1 cellular context compared by ENCODE assay signal in the genomic region with DNA sequence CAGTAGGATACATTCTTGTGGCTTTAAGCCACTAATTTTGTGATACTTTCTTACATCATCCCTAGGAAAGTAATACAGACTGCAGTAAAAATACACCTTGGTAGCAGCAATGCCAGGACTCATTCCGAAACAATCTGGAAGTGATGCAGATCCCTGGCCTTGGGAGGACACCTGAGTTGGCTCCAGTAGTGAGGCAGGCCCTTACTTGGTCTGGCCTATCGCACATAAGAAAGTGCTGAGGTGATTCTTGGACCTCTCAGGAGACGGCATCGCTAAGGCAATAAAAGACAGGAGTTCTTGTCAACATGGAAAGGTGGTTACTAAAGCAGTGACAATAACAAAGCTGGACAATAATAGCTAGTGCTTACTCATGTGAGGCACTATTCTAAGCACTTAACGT.
TF ChIP-seq lines count a peak whose summit lies in the region.

No MANE protein-coding gene starts in this region.

TF ChIP-seq in GM23338, 12 proteins besides CTCF, POLR2A, EP300 and RAD21 (continued from another document):
- TF ChIP-seq, protein P1, sequence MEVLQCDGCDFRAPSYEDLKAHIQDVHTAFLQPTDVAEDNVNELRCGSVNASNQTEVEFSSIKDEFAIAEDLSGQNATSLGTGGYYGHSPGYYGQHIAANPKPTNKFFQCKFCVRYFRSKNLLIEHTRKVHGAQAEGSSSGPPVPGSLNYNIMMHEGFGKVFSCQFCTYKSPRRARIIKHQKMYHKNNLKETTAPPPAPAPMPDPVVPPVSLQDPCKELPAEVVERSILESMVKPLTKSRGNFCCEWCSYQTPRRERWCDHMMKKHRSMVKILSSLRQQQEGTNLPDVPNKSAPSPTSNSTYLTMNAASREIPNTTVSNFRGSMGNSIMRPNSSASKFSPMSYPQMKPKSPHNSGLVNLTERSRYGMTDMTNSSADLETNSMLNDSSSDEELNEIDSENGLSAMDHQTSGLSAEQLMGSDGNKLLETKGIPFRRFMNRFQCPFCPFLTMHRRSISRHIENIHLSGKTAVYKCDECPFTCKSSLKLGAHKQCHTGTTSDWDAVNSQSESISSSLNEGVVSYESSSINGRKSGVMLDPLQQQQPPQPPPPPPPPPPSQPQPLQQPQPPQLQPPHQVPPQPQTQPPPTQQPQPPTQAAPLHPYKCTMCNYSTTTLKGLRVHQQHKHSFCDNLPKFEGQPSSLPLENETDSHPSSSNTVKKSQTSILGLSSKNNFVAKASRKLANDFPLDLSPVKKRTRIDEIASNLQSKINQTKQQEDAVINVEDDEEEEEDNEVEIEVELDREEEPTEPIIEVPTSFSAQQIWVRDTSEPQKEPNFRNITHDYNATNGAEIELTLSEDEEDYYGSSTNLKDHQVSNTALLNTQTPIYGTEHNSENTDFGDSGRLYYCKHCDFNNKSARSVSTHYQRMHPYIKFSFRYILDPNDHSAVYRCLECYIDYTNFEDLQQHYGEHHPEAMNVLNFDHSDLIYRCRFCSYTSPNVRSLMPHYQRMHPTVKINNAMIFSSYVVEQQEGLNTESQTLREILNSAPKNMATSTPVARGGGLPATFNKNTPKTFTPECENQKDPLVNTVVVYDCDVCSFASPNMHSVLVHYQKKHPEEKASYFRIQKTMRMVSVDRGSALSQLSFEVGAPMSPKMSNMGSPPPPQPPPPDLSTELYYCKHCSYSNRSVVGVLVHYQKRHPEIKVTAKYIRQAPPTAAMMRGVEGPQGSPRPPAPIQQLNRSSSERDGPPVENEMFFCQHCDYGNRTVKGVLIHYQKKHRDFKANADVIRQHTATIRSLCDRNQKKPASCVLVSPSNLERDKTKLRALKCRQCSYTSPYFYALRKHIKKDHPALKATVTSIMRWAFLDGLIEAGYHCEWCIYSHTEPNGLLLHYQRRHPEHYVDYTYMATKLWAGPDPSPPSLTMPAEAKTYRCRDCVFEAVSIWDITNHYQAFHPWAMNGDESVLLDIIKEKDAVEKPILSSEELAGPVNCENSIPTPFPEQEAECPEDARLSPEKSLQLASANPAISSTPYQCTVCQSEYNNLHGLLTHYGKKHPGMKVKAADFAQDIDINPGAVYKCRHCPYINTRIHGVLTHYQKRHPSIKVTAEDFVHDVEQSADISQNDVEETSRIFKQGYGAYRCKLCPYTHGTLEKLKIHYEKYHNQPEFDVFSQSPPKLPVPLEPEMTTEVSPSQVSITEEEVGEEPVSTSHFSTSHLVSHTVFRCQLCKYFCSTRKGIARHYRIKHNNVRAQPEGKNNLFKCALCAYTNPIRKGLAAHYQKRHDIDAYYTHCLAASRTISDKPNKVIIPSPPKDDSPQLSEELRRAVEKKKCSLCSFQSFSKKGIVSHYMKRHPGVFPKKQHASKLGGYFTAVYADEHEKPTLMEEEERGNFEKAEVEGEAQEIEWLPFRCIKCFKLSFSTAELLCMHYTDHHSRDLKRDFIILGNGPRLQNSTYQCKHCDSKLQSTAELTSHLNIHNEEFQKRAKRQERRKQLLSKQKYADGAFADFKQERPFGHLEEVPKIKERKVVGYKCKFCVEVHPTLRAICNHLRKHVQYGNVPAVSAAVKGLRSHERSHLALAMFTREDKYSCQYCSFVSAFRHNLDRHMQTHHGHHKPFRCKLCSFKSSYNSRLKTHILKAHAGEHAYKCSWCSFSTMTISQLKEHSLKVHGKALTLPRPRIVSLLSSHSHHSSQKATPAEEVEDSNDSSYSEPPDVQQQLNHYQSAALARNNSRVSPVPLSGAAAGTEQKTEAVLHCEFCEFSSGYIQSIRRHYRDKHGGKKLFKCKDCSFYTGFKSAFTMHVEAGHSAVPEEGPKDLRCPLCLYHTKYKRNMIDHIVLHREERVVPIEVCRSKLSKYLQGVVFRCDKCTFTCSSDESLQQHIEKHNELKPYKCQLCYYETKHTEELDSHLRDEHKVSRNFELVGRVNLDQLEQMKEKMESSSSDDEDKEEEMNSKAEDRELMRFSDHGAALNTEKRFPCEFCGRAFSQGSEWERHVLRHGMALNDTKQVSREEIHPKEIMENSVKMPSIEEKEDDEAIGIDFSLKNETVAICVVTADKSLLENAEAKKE (CRISPR knock-in tag; IDR thresholded peaks at IDR 0.05), result no peak
- no peak for TF ChIP-seq EZH2phosphoT487 (IDR thresholded peaks at IDR 0.05; ENCODE audit: unreplicated experiment)
TF ChIP-seq in GM23338: peak in this region for 0.
